ENCODE assay signal across 18 cellular contexts in the genomic region with DNA sequence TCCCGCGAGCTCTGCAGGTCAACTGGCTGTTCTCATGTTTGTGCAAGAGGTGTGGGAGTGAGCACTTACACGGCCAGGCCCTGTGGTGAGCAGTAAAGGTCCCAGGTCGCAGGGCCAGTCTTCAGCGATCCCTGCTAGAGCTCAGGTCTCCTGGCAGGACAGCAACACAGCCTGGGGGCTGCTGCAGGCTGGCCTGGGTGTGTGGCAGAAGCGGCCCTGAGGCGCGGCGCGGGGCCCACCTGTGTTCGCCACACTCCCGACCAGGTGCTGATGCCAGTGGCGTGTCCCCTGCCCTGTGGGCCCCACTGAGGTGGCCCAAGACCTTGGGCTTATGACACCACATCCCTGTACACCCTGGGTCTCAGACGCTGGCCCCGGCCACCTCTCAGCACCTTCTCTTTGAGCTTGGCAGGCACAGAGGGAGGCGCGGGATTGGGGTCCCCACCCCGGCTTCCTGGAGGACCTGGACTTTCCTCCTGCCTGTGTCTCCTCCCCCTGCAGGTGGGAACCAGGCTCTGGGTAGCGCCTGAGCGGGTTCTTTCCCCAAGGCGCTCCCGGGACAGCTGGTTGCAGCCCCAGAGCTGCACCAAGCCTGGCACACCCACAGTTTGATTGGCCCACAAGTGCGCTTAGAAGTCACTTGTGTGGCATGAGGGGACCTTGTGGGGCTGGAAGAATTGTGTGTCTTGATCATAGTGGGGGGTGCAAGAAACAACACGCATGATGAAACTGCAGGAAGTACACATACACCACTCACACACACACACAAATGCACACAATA. TPM values are rescaled to one million over a fixed set of nuclear protein-coding genes. Genes with fewer than 3 reads are reported as not detected.
A peak's percentile ranks its signal among the peaks of the same experiment; 100 is the strongest.
DNase-seq lines count a peak whose midpoint lies in the region; ATAC-seq, FAIRE-seq and TF ChIP-seq lines count a peak whose summit lies in the region.
"Had no signal": no experiment of that assay in that cellular context is flagged by ENCODE, and none has a peak within 500 bp of the region (broad histone marks: within the 10 kb centered on the region; RNA-seq: fewer than 3 reads in every experiment).

No MANE protein-coding gene starts in this region.

- TF ChIP-seq POLR2A in IMR-90 (IDR thresholded peaks at IDR 0.05; ENCODE audit: low read depth, low read length) (no peak), sigmoid colon (IDR thresholded peaks at IDR 0.05) (no peak), GM12891 (IDR thresholded peaks at IDR 0.05; ENCODE audit: low read depth, low read length) (no peak)

- H3K4ac ChIP-seq in IMR-90 (ENCODE audit: low read depth, low read length) = no peak overlapping the region

- DNase-seq in DND-41 (no peak), IMR-90 (no peak), left kidney (ENCODE audit: low read depth, low spot score) (peak; percentile 79), sigmoid colon (peak; percentile 57), NCI-H146 (lab: John Stamatoyannopoulos, UW) (no peak), DMS 273 treated with DMSO at 0.1 percent for 48 hours (lab: John Stamatoyannopoulos, UW) (no peak), inferior parietal cortex (ENCODE audit: extremely low spot score) (no peak), GM12891 (ENCODE audit: insufficient read length, low spot score) (no peak)
- DNase-seq: ACHN; CD4-positive, alpha-beta memory T cell; DMS79; NCI-H1105 treated with DMSO at 0.1 percent for 48 hours; NCI-H187; NCI-H69; NK-92 treated with Interleukin-12 subunit alpha and Interleukin-12 subunit beta, amount 100 ng/mL, for 24 hours; RPMI8226 had no signal

- no peak overlapping the region for H3K56ac ChIP-seq in IMR-90 (ENCODE audit: extremely low read depth, insufficient read depth, low read length)

- H2AK9ac ChIP-seq in IMR-90 (replicated peaks; ENCODE audit: low read depth, low read length, poor library complexity) = peak overlapping the region; percentile 47

- no peak overlapping the region for H3K14ac ChIP-seq in IMR-90 (replicated peaks; ENCODE audit: low read depth, low read length)

- peak overlapping the region; percentile 93 for H2BK5ac ChIP-seq in IMR-90 (ENCODE audit: low read depth, low read length, poor library complexity, severe bottlenecking)

- no peak for TF ChIP-seq EP300 in sigmoid colon (IDR thresholded peaks at IDR 0.05)

- H2BK120ac ChIP-seq in IMR-90 (ENCODE audit: low read depth, low read length) = no peak overlapping the region

- H3K4me3 ChIP-seq in DND-41 (ENCODE audit: low read depth in 1 of 2, low read length in 2 of 2) (no peak overlapping the region), IMR-90 (ENCODE audit: insufficient read depth, low read depth, low read length) (no peak overlapping the region), sigmoid colon (no peak overlapping the region)

- no peaks in the 10 kb centered on the region for H3K27me3 ChIP-seq in DND-41 (ENCODE audit: insufficient read depth, low read length, poor library complexity)
- no peaks in the 10 kb centered on the region for H3K27me3 ChIP-seq in IMR-90 (ENCODE audit: control insufficient read depth, insufficient read depth, low read length)
- no peaks in the 10 kb centered on the region for H3K27me3 ChIP-seq in sigmoid colon

- H3K79me2 ChIP-seq in DND-41 (ENCODE audit: insufficient read depth, low read length) = no peaks in the 10 kb centered on the region

- H2AK5ac ChIP-seq in IMR-90 (ENCODE audit: low read depth, low read length) = no peak overlapping the region

- CTCF ChIA-PET in IMR-90 (lab: Yijun Ruan, JAX) = no interaction called here

- peaks cover 38 to 58% of the 10 kb centered on the region in 2 experiments for H3K79me1 ChIP-seq in IMR-90 (ENCODE audit: low read depth in 1 of 2, low read length in 2 of 2)

- ATAC-seq in DND-41 (ENCODE audit: insufficient read depth, low read depth) = peak; percentile 31; the same call in 1 of the 3 replicates
- no peak for ATAC-seq in IMR-90 (ENCODE audit: low read depth)

- H3K4me2 ChIP-seq in DND-41 (ENCODE audit: insufficient read depth, low read length) (no peak overlapping the region), IMR-90 (ENCODE audit: low read depth, low read length) (no peak overlapping the region)

- H3K4me1 ChIP-seq in DND-41 (ENCODE audit: insufficient read depth, low read length) (no peaks in the 10 kb centered on the region), IMR-90 (ENCODE audit: control insufficient read depth, insufficient read depth, low read length) (peaks cover 5% of the 10 kb centered on the region; the same call in 1 of the 2 replicates), sigmoid colon (peaks cover 0 to 12% (median 3%) of the 10 kb centered on the region in 4 donors)

- H2BK15ac ChIP-seq in IMR-90 (ENCODE audit: low read depth, low read length) = no peak overlapping the region

- no peak for TF ChIP-seq RAD21 in IMR-90 (IDR thresholded peaks at IDR 0.05; ENCODE audit: low read length)

- FAIRE-seq in GM12891 (lab: Jason Lieb, UNC) = no peak
- FAIRE-seq: G401.6 had no signal

- H2BK20ac ChIP-seq in IMR-90 (ENCODE audit: low read depth, low read length) = no peak overlapping the region

- H3K18ac ChIP-seq in IMR-90 (ENCODE audit: low read depth, low read length) = no peak overlapping the region

- WGBS in IMR-90 (ENCODE audit: extremely low coverage in 2 of 2, insufficient read length in 1 of 2), 2 experiments = no CpG with 5 or more reads among the region's 24 CpGs
- whole genome bisulfite sequencing in sigmoid colon, 2 donors = 44 to 75% methylated on average over 24 of the region's 24 CpGs

- H4K5ac ChIP-seq in IMR-90 (ENCODE audit: low read depth, low read length) = no peak overlapping the region

- no peak overlapping the region for H3K27ac ChIP-seq in DND-41 (ENCODE audit: low read length)
- no peak overlapping the region for H3K27ac ChIP-seq in IMR-90 (ENCODE audit: insufficient read depth, low read length)
- no peak overlapping the region for H3K27ac ChIP-seq in sigmoid colon

- H3K36me3 ChIP-seq in DND-41 (ENCODE audit: insufficient read depth, low read length) = no peaks in the 10 kb centered on the region
- peaks cover 19% of the 10 kb centered on the region for H3K36me3 ChIP-seq in IMR-90 (ENCODE audit: control insufficient read depth, insufficient read depth, low read length)
- H3K36me3 ChIP-seq in sigmoid colon = peaks cover 0 to 21% (median 0%) of the 10 kb centered on the region in 4 donors

- H4K91ac ChIP-seq in IMR-90 (ENCODE audit: insufficient read depth, low read depth, low read length) = no peak overlapping the region

- no peaks in the 10 kb centered on the region; the same call in 1 of the 2 replicates for H4K20me1 ChIP-seq in DND-41 (ENCODE audit: insufficient read depth, low read length)
- peaks cover 33% of the 10 kb centered on the region; the same call in 1 of the 2 replicates for H4K20me1 ChIP-seq in IMR-90 (ENCODE audit: insufficient read depth, low read length)

- H3K23ac ChIP-seq in IMR-90 (ENCODE audit: low read depth, low read length) = no peak overlapping the region

- in situ Hi-C loops in IMR-90 (cut with MboI; ENCODE audit: low sequenced_read_pairs) = no loop called here

- no TSS peak for BruUV-seq in IMR-90 (replicated peaks; lab: Mats Ljungman, UMichigan)

- H3K9ac ChIP-seq in DND-41 (ENCODE audit: low read depth, low read length) (no peak overlapping the region), IMR-90 (ENCODE audit: low read depth, low read length) (no peak overlapping the region)

- no peak overlapping the region for H2AFZ ChIP-seq in DND-41 (ENCODE audit: low read depth, low read length)
- H2AFZ ChIP-seq in IMR-90 (replicated peaks; ENCODE audit: low read length, poor library complexity) = no peak overlapping the region

- no peak for TF ChIP-seq CTCF in DND-41 (IDR thresholded peaks at IDR 0.05; ENCODE audit: borderline replicate concordance, extremely low read depth, low read length, poor library complexity, severe bottlenecking)
- no peak for TF ChIP-seq CTCF in IMR-90 (conservative IDR thresholded peaks at IDR 0.05; ENCODE audit: low read depth, low read length)
- no peak for TF ChIP-seq CTCF in sigmoid colon (IDR thresholded peaks at IDR 0.05)

- no peak overlapping the region for H4K8ac ChIP-seq in IMR-90 (ENCODE audit: low read depth in 2 of 2, low read length in 2 of 2)

- H3K9me3 ChIP-seq in DND-41 (ENCODE audit: insufficient read depth, low read length, severe bottlenecking) = no peaks in the 10 kb centered on the region
- H3K9me3 ChIP-seq in IMR-90 (ENCODE audit: control insufficient read depth, insufficient read depth, low read length) = no peaks in the 10 kb centered on the region
- peaks cover 0 to 4% (median 0%) of the 10 kb centered on the region in 4 donors for H3K9me3 ChIP-seq in sigmoid colon

- H3K9me1 ChIP-seq in IMR-90 (ENCODE audit: insufficient read depth, low read length) = peaks cover 56% of the 10 kb centered on the region

- dilution Hi-C loops in IMR-90 (cut with HindIII; ENCODE audit: low sequenced_read_pairs, unreplicated experiment) = no loop called here

- intact Hi-C loops in IMR-90 (cut with micrococcal nuclease) (no loop called here), sigmoid colon (cut with DNase I) (no loop called here)

- POLR2A ChIA-PET in IMR-90 (lab: Charles Lee; ENCODE audit: unreplicated experiment) = no interaction called here

TF ChIP-seq in IMR-90, 13 proteins besides CTCF, POLR2A, EP300 and RAD21:
- TF ChIP-seq CEBPB (IDR thresholded peaks at IDR 0.05; ENCODE audit: low read depth, low read length) (no peak), MAFK (IDR thresholded peaks at IDR 0.05; ENCODE audit: low read depth, low read length) (no peak), MAZ (IDR thresholded peaks at IDR 0.05; ENCODE audit: borderline replicate concordance, low read depth, low read length) (no peak)

TF ChIP-seq in GM12891, 5 proteins besides CTCF, POLR2A, EP300 and RAD21:
- TF ChIP-seq SPI1 (IDR thresholded peaks at IDR 0.05; ENCODE audit: low read depth, low read length) (no peak), PAX5 (IDR thresholded peaks at IDR 0.05; ENCODE audit: insufficient read depth, low read length, severe bottlenecking) (no peak), POLR2AphosphoS5 (IDR thresholded peaks at IDR 0.05; ENCODE audit: low read depth, low read length) (no peak), POU2F2 (IDR thresholded peaks at IDR 0.05; ENCODE audit: low read depth, low read length) (no peak), TAF1 (IDR thresholded peaks at IDR 0.05; ENCODE audit: low read depth, low read length) (no peak)

RNA-seq across cellular contexts. Expression of a gene that starts 59.2 kb away (rescaled TPM):
- total RNA-seq in IMR-90 (2012; rRNA removed) (9.3 and 14.7 TPM in 2 replicates), sigmoid colon (10 to 100 TPM; 53.9 to 92.2 (median 79.3) TPM)
- polyA plus RNA-seq in IMR-90 (2012; rRNA removed) (33.6 and 40.0 TPM in 2 replicates), sigmoid colon (10 to 100 TPM in 1 of 3 donors, 1 to 10 TPM in 1, under 1 TPM in 1; 0.92 to 22.8 (median 3.8) TPM)
- 27.9 and 76.1 TPM in 2 replicates for polyA plus RNA-seq in IMR-90 (2012; cell fraction: cytosol; rRNA removed)
- 18.9 and 35.7 TPM in 2 replicates for polyA plus RNA-seq in IMR-90 (2012; cell fraction: nucleus; rRNA removed; ENCODE audit: low replicate concordance)
- polyA plus RNA-seq in GM12891 (2012; ENCODE audit: low read depth, missing spikeins) = not detected
- total RNA-seq: CD4-positive, alpha-beta memory T cell; OCI-LY7 had no signal
- polyA plus RNA-seq: CD4-positive, alpha-beta memory T cell had no signal

Comparison
In these comparisons a context has a peak if more than half of its experiments do, and no peak if none do; other contexts are left out.
1. DNase-seq: peak in left kidney (single experiment) and sigmoid colon (single experiment); none in DND-41 (single experiment), IMR-90 (single experiment), NCI-H146 (single experiment), DMS 273 treated with DMSO at 0.1 percent for 48 hours (single experiment), inferior parietal cortex (single experiment) and GM12891 (single experiment).